ENCODE assay signal across 24 cellular contexts in genomic region chr6:167977717-167978467, GRCh38. TPM values are rescaled to one million over a fixed set of nuclear protein-coding genes. Genes with fewer than 3 reads are reported as not detected.
DNase-seq lines count a peak whose midpoint lies in the region; ATAC-seq and TF ChIP-seq lines count a peak whose summit lies in the region.
"Had no signal": no experiment of that assay in that cellular context is flagged by ENCODE, and none has a peak within 500 bp of the region (broad histone marks: within the 10 kb centered on the region; RNA-seq: fewer than 3 reads in every experiment).

No MANE protein-coding gene starts in this region.

- DNase-seq in ELF-1 (ENCODE audit: low read depth, low spot score) (peak; percentile 49), HuH-7.5 (ENCODE audit: low spot score) (peak; percentile 75), endodermal cell (no peak), neuronal stem cell (ENCODE audit: low spot score) (no peak), activated gamma-delta T cell treated with Interleukin-2 at 50 U/mL for 16 hours (no peak), epidermal melanocyte (ENCODE audit: insufficient read length, low spot score) (no peak), DMS153 treated with DMSO at 0.1 percent for 48 hours (lab: John Stamatoyannopoulos, UW; ENCODE audit: unreplicated experiment) (no peak)
- DNase-seq: 8988T; ACHN; AML-193; BE2C; CD4-positive, alpha-beta T cell; CD8-positive, alpha-beta memory T cell; DMS 273 treated with DMSO at 0.1 percent for 48 hours; DMS53; DMS79 treated with DMSO at 0.1 percent for 48 hours; GM23248; H7; HCEC 1CT had no signal

- peak overlapping the region; percentile 77 for H3K23ac ChIP-seq in neuronal stem cell (ENCODE audit: low read depth, low read length, poor library complexity)

- no peak overlapping the region for H3K4me2 ChIP-seq in neuronal stem cell (ENCODE audit: insufficient read depth, low read length, poor library complexity, severe bottlenecking)
- H3K4me2 ChIP-seq: A549; BLaER1 treated with 17β-estradiol and CSF1 and Interleukin-3, amounts not matched to agents 10 nM and 100 nM had no signal

- H3K4me3 ChIP-seq in endodermal cell (ENCODE audit: low read length) (peak overlapping the region; percentile 49), neuronal stem cell (ENCODE audit: low read length in 2 of 2) (no peak overlapping the region)
- H3K4me3 ChIP-seq: A549; BLaER1 treated with 17β-estradiol and CSF1 and Interleukin-3, amounts not matched to agents 10 nM and 100 nM; GM23248 had no signal

- peaks cover 38% of the 10 kb centered on the region for H3K9me3 Mint-ChIP-seq in endodermal cell
- H3K9me3 Mint-ChIP-seq: CD4-positive, alpha-beta T cell had no signal

- H3K4me1 ChIP-seq in endodermal cell (ENCODE audit: control insufficient read depth, insufficient read depth, low read length) (peaks cover 13% of the 10 kb centered on the region), neuronal stem cell (ENCODE audit: control insufficient read depth in 2 of 2, insufficient read depth in 1 of 2, low read depth in 1 of 2, low read length in 2 of 2) (peaks cover 0 to 10% of the 10 kb centered on the region in 2 donors)
- H3K4me1 ChIP-seq: A549, BE2C had no signal

- no peak for ATAC-seq in HG02981 (IDR thresholded peaks at IDR 0.05; ENCODE audit: unreplicated experiment)
- ATAC-seq: A549 had no signal

- H3K36me3 Mint-ChIP-seq in endodermal cell (ENCODE audit: low read depth) = peaks cover 16% of the 10 kb centered on the region
- H3K36me3 Mint-ChIP-seq: CD14-positive monocyte; CD8-positive, alpha-beta memory T cell had no signal

- H3K9me3 ChIP-seq in endodermal cell (ENCODE audit: control insufficient read depth, low read length) (peaks cover 32% of the 10 kb centered on the region), neuronal stem cell (replicated peaks in 1 of 2; ENCODE audit: control insufficient read depth in 2 of 2, insufficient read depth in 1 of 2, low read depth in 1 of 2, low read length in 2 of 2) (peaks cover 0 to 2% of the 10 kb centered on the region in 2 donors)
- H3K9me3 ChIP-seq: A549, BE2C had no signal

- peaks cover 26% of the 10 kb centered on the region for H3K4me1 Mint-ChIP-seq in endodermal cell
- H3K4me1 Mint-ChIP-seq: CD14-positive monocyte; CD8-positive, alpha-beta memory T cell had no signal

- no peak overlapping the region for H3K4me3 Mint-ChIP-seq in endodermal cell
- H3K4me3 Mint-ChIP-seq: CD14-positive monocyte; CD4-positive, alpha-beta T cell; CD8-positive, alpha-beta memory T cell had no signal

- peak overlapping the region; percentile 49 for H3K14ac ChIP-seq in neuronal stem cell (ENCODE audit: low read length)

- H3K4ac ChIP-seq in neuronal stem cell (ENCODE audit: low read length) = no peak overlapping the region

- H2AFZ ChIP-seq in neuronal stem cell (ENCODE audit: low read length) = no peak overlapping the region
- H2AFZ ChIP-seq: GM23248 had no signal

- TF ChIP-seq CTCF in endodermal cell (conservative IDR thresholded peaks at IDR 0.05) = no peak

- H3K27me3 ChIP-seq in endodermal cell (ENCODE audit: control insufficient read depth, insufficient read depth, low read length, poor library complexity, severe bottlenecking) (no peaks in the 10 kb centered on the region), neuronal stem cell (ENCODE audit: control insufficient read depth in 3 of 3, insufficient read depth in 3 of 3, low read depth in 1 of 3, low read length in 3 of 3) (no peaks in the 10 kb centered on the region)
- H3K27me3 ChIP-seq: BE2C; BLaER1 treated with 17β-estradiol and CSF1 and Interleukin-3, amounts not matched to agents 10 nM and 100 nM had no signal

- no peak overlapping the region for H2BK120ac ChIP-seq in neuronal stem cell (ENCODE audit: low read depth, low read length)

- peak overlapping the region; percentile 75 for H2BK15ac ChIP-seq in neuronal stem cell (ENCODE audit: low read length)

- H4K91ac ChIP-seq in neuronal stem cell (ENCODE audit: low read depth, low read length, poor library complexity) = no peak overlapping the region

- H3K27ac ChIP-seq in endodermal cell (ENCODE audit: low read depth, low read length) (no peak overlapping the region), neuronal stem cell (replicated peaks; ENCODE audit: low read length) (no peak overlapping the region)
- H3K27ac ChIP-seq: A549; BLaER1 treated with 17β-estradiol and CSF1 and Interleukin-3, amounts not matched to agents 10 nM and 100 nM; GM23248 had no signal

- H3K27ac Mint-ChIP-seq in endodermal cell = no peak overlapping the region
- H3K27ac Mint-ChIP-seq: CD14-positive monocyte; CD4-positive, alpha-beta T cell; CD8-positive, alpha-beta memory T cell had no signal

- H3K36me3 ChIP-seq in endodermal cell (ENCODE audit: control insufficient read depth, insufficient read depth, low read length) (no peaks in the 10 kb centered on the region), neuronal stem cell (replicated peaks in 1 of 2; ENCODE audit: control insufficient read depth in 2 of 2, insufficient read depth in 2 of 2, low read length in 2 of 2) (no peaks in the 10 kb centered on the region)
- H3K36me3 ChIP-seq: BE2C had no signal

- H4K8ac ChIP-seq in neuronal stem cell (ENCODE audit: low read depth, low read length) = no peak overlapping the region

- H3K27me3 Mint-ChIP-seq in endodermal cell (ENCODE audit: insufficient read depth) = no peaks in the 10 kb centered on the region

- H2BK5ac ChIP-seq in neuronal stem cell (ENCODE audit: low read length) = peak overlapping the region; percentile 54

- 95 to 97% methylated on average over 32 to 43 of the region's 43 CpGs for WGBS in endodermal cell (ENCODE audit: insufficient coverage in 1 of 2, insufficient read length in 1 of 2), 2 experiments
- WGBS in neuronal stem cell (ENCODE audit: extremely low coverage in 2 of 2, insufficient read length in 2 of 2, insufficient replicate concordance in 1 of 2), 2 donors = no CpG with 5 or more reads among the region's 43 CpGs

- H3K18ac ChIP-seq in neuronal stem cell (ENCODE audit: low read length) = peak overlapping the region; percentile 86

- H2AK5ac ChIP-seq in neuronal stem cell (ENCODE audit: low read depth, low read length) = peak overlapping the region; percentile 89

- peak overlapping the region; percentile 67 for H2BK12ac ChIP-seq in neuronal stem cell (ENCODE audit: low read length)

- H3K9ac ChIP-seq in endodermal cell (ENCODE audit: extremely low read depth, low read length, poor library complexity, severe bottlenecking) (no peak overlapping the region), neuronal stem cell (ENCODE audit: low read depth, low read length, poor library complexity) (no peak overlapping the region)
- H3K9ac ChIP-seq: BLaER1 treated with 17β-estradiol and CSF1 and Interleukin-3, amounts not matched to agents 10 nM and 100 nM; GM23248 had no signal

- no peaks in the 10 kb centered on the region for H3K79me1 ChIP-seq in neuronal stem cell (ENCODE audit: low read depth, low read length)

RNA-seq across cellular contexts. Expression of gene KIF25, which starts 19.6 kb away (rescaled TPM):
- total RNA-seq in endodermal cell = 1 to 10 TPM in 1 of 2 donors, not detected in 1; 1.3 TPM
- 0.53 TPM for polyA plus RNA-seq in endodermal cell (2013, experiment 1 of 2)
- polyA plus RNA-seq in endodermal cell (2013, experiment 2 of 2) = 0.79 TPM
- 5.8 TPM for polyA plus RNA-seq in neuronal stem cell (2013, experiment 1 of 2)
- polyA plus RNA-seq in neuronal stem cell (2013, experiment 2 of 2) = 5.1 TPM
- total RNA-seq: CD4-positive, alpha-beta T cell; CD8-positive, alpha-beta memory T cell; Daoy; GM23248 had no signal
- polyA plus RNA-seq: CD14-positive monocyte; CD8-positive, alpha-beta memory T cell; GM23248 had no signal

Comparison
In these comparisons a context has a peak if more than half of its experiments do, and no peak if none do; other contexts are left out.
1. DNase-seq: peak in ELF-1 (single experiment) and HuH-7.5 (single experiment); none in endodermal cell (single experiment), neuronal stem cell (single experiment), activated gamma-delta T cell treated with Interleukin-2 at 50 U/mL for 16 hours (single experiment), epidermal melanocyte (single experiment) and DMS153 treated with DMSO at 0.1 percent for 48 hours (single experiment).